22 cellular contexts compared by ENCODE assay signal in the genomic region with DNA sequence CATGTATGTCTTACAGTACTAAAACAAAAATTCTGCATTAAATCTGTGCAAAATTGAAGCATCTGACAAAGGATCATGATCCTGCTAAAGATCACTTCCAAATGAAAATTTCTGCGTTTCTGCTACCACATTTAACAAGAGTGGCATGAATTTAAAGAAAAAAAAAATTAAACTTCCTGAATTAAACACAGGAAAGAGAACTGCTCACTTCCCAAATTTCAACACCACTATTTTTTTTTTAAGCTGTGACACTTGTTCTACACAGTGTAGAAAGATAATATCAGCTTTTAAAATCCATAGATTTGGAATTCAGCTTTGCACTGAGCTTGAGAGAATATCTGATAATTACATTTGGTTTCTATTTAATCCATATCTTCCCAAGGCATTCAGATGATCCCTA.
"Had no signal": no experiment of that assay in that cellular context is flagged by ENCODE, and none has a peak within 500 bp of the region (broad histone marks: within the 10 kb centered on the region; RNA-seq: fewer than 3 reads in every experiment).

No MANE protein-coding gene starts in this region.

- H3K4me1 Mint-ChIP-seq: activated CD4-positive, alpha-beta T cell treated with anti-CD3 and anti-CD28 coated beads, Interleukin-2, amount 10 ng/mL, durations not matched to agents 7 days and 5 days had no signal

- H3K4me3 Mint-ChIP-seq: activated CD4-positive, alpha-beta T cell treated with anti-CD3 and anti-CD28 coated beads, Interleukin-2, amount 10 ng/mL, durations not matched to agents 7 days and 5 days; activated CD8-positive, alpha-beta T cell treated with anti-CD3 and anti-CD28 coated beads, Interleukin-2, amount 10 ng/mL, durations not matched to agents 7 days and 5 days; activated naive CD8-positive, alpha-beta T cell treated with anti-CD3 and anti-CD28 coated beads for 36 hours; effector memory CD8-positive, alpha-beta T cell; natural killer cell treated with Interleukin-12 subunit alpha and Interleukin-12 subunit beta and Interleukin-15 and Interleukin-18, amount 100 ng/mL, for 72 hours; stimulated activated naive CD8-positive, alpha-beta T cell treated with anti-CD3 and anti-CD28 coated beads, Interleukin-15, amount 100 ng/mL, for 72 hours had no signal

- H3K9me3 Mint-ChIP-seq: activated CD4-positive, alpha-beta T cell treated with anti-CD3 and anti-CD28 coated beads, Interleukin-2, amount 10 ng/mL, durations not matched to agents 7 days and 5 days; activated naive CD8-positive, alpha-beta T cell treated with anti-CD3 and anti-CD28 coated beads for 36 hours; activated T-helper 2 cell treated with anti-CD3 and anti-CD28 coated beads, Interferon-gamma antibody, Interleukin-2, Interleukin-4, amounts not matched to agents 10 μg/mL and 5 μg/mL and 100 μg/mL, durations not matched to agents 14 hours and 24 hours and 36 hours; effector memory CD8-positive, alpha-beta T cell; natural killer cell treated with Interleukin-12 subunit alpha and Interleukin-12 subunit beta and Interleukin-15 and Interleukin-18, amount 100 ng/mL, for 72 hours; stimulated activated naive CD8-positive, alpha-beta T cell treated with anti-CD3 and anti-CD28 coated beads, Interleukin-15, amount 100 ng/mL, for 72 hours had no signal

- ATAC-seq: activated CD4-positive, CD25-positive, alpha-beta regulatory T cell treated with anti-CD3 and anti-CD28 coated beads, Interleukin-2, amount 50 U/mL, for 24 hours; activated CD8-positive, alpha-beta T cell treated with anti-CD3 and anti-CD28 coated beads, Interleukin-2, amount 10 ng/mL, durations not matched to agents 7 days and 5 days; effector memory CD8-positive, alpha-beta T cell; gastrocnemius medialis; left ventricle myocardium superior; natural killer cell treated with Interleukin-12 subunit alpha and Interleukin-12 subunit beta and Interleukin-15 and Interleukin-18, amount 100 ng/mL, for 72 hours; psoas muscle; stimulated activated naive CD8-positive, alpha-beta T cell treated with anti-CD3 and anti-CD28 coated beads, Interleukin-15, amount 100 ng/mL, for 72 hours had no signal

- DNase-seq: activated CD4-positive, alpha-beta T cell treated with anti-CD3 and anti-CD28 coated beads, Interleukin-2, amount 10 ng/mL, durations not matched to agents 7 days and 5 days; activated CD8-positive, alpha-beta T cell treated with anti-CD3 and anti-CD28 coated beads, Interleukin-2, amount 10 ng/mL, durations not matched to agents 7 days and 5 days; activated naive CD4-positive, alpha-beta T cell treated with Interleukin-2 at 50 U/mL for 16 hours; activated naive CD8-positive, alpha-beta T cell treated with anti-CD3 and anti-CD28 coated beads for 36 hours; activated T-cell treated with anti-CD3 and anti-CD28 coated beads, Interleukin-2, amount 50 U/mL, for 1 hour; central memory CD4-positive, alpha-beta T cell; dorsolateral prefrontal cortex; effector memory CD8-positive, alpha-beta T cell; esophagus squamous epithelium; gastrocnemius medialis; hippocampal formation; left ventricle myocardium superior; mammary epithelial cell; ovary; psoas muscle; spleen; stimulated activated CD4-positive, alpha-beta T cell treated with anti-CD3 and anti-CD28 coated beads, Interleukin-4, amount 100 ng/mL, for 1 hour; stimulated activated naive CD8-positive, alpha-beta T cell treated with anti-CD3 and anti-CD28 coated beads, Interleukin-15, amount 100 ng/mL, for 72 hours; T1000 had no signal

- H3K27me3 Mint-ChIP-seq: activated CD4-positive, alpha-beta T cell treated with anti-CD3 and anti-CD28 coated beads, Interleukin-2, amount 10 ng/mL, durations not matched to agents 7 days and 5 days; activated naive CD8-positive, alpha-beta T cell treated with anti-CD3 and anti-CD28 coated beads for 36 hours; effector memory CD8-positive, alpha-beta T cell; natural killer cell treated with Interleukin-12 subunit alpha and Interleukin-12 subunit beta and Interleukin-15 and Interleukin-18, amount 100 ng/mL, for 72 hours; stimulated activated naive CD8-positive, alpha-beta T cell treated with anti-CD3 and anti-CD28 coated beads, Interleukin-15, amount 100 ng/mL, for 72 hours had no signal

- H3K27ac Mint-ChIP-seq: activated CD4-positive, alpha-beta T cell treated with anti-CD3 and anti-CD28 coated beads, Interleukin-2, amount 10 ng/mL, durations not matched to agents 7 days and 5 days; activated naive CD8-positive, alpha-beta T cell treated with anti-CD3 and anti-CD28 coated beads for 36 hours; activated T-helper 2 cell treated with anti-CD3 and anti-CD28 coated beads, Interferon-gamma antibody, Interleukin-2, Interleukin-4, amounts not matched to agents 10 μg/mL and 5 μg/mL and 100 μg/mL, durations not matched to agents 14 hours and 24 hours and 36 hours; natural killer cell treated with Interleukin-12 subunit alpha and Interleukin-12 subunit beta and Interleukin-15 and Interleukin-18, amount 100 ng/mL, for 72 hours; stimulated activated naive CD8-positive, alpha-beta T cell treated with anti-CD3 and anti-CD28 coated beads, Interleukin-15, amount 100 ng/mL, for 72 hours had no signal
